Comparison of ENCODE assay signal across 8 cellular contexts in genomic region chr14:19337232-19338059, GRCh38.
DNase-seq lines count a peak whose midpoint lies in the region; ATAC-seq, FAIRE-seq and TF ChIP-seq lines count a peak whose summit lies in the region.
"Not testable (repeated sequence)": the region's sequence is repeated elsewhere in the genome, so short reads cannot be mapped to it uniquely, and the experiment has no call there.

No MANE protein-coding gene starts in this region.

- not testable (repeated sequence) for DNase-seq in OCI-LY7 (ENCODE audit: low spot score); activated CD8-positive, alpha-beta T cell treated with anti-CD3 and anti-CD28 coated beads for 36 hours; Right ventricle myocardium superior; HepG2 (ENCODE audit: low spot score); psoas muscle; aorta

- not testable (repeated sequence) for FAIRE-seq in HepG2 (lab: Jason Lieb, UNC)

- not testable (repeated sequence) for TF ChIP-seq CTCF in OCI-LY7 (conservative IDR thresholded peaks at IDR 0.05; ENCODE audit: low read length); activated CD8-positive, alpha-beta T cell treated with anti-CD3 and anti-CD28 coated beads for 36 hours (IDR thresholded peaks at IDR 0.05); HepG2 (CRISPR knock-in tag; IDR thresholded peaks at IDR 0.05); psoas muscle (IDR thresholded peaks at IDR 0.05)

- TSS peak; percentile 51 for BruUV-seq in OCI-LY7 (replicated peaks; lab: Mats Ljungman, UMichigan)
- not testable (repeated sequence) for BruUV-seq in HepG2 (replicated peaks; lab: Mats Ljungman, UMichigan)

- CTCF ChIA-PET in OCI-LY7 (lab: Charles Lee; ENCODE audit: unreplicated experiment); activated CD8-positive, alpha-beta T cell treated with anti-CD3 and anti-CD28 coated beads for 36 hours (lab: Charles Lee); HepG2 (lab: Yijun Ruan, JAX; ENCODE audit: low intra/inter-chr PET ratio, low total read pairs): not testable (repeated sequence)

- H3K9me2 ChIP-seq in OCI-LY7 (ENCODE audit: insufficient read depth, low read length), result not testable (repeated sequence)

- TF ChIP-seq EP300 in HepG2 (IDR thresholded peaks at IDR 0.05; ENCODE audit: low read depth in 2 of 2, low read length in 2 of 2); HepG2 (CRISPR knock-in tag; IDR thresholded peaks at IDR 0.05; ENCODE audit: borderline replicate concordance): not testable (repeated sequence)

- H3K4me2 ChIP-seq in OCI-LY7 (ENCODE audit: low read length); HepG2 (ENCODE audit: low read depth, low read length): not testable (repeated sequence)

- H2AFZ ChIP-seq in OCI-LY7 (ENCODE audit: low read length); HepG2 (ENCODE audit: low read length): not testable (repeated sequence)

- H4K20me1 ChIP-seq in OCI-LY7 (ENCODE audit: insufficient read depth, low read length); HepG2 (ENCODE audit: insufficient read depth, low read length): not testable (repeated sequence)

- TF ChIP-seq RAD21 in HepG2 (CRISPR knock-in tag; IDR thresholded peaks at IDR 0.05), result not testable (repeated sequence)

- not testable (repeated sequence) for H3K27me3 Mint-ChIP-seq in activated CD8-positive, alpha-beta T cell treated with anti-CD3 and anti-CD28 coated beads for 36 hours

- in situ Hi-C loops in HepG2 (cut with HindIII; ENCODE audit: extremely low pct_ligation_motif_present, low pct_unique_long_range_greater_than_20kb), result not testable (repeated sequence)

- TF ChIP-seq POLR2A in HepG2 (IDR thresholded peaks at IDR 0.05; ENCODE audit: insufficient read depth in 1 of 2, low read depth in 2 of 2, low read length in 2 of 2), result not testable (repeated sequence)

- H3K9me3 ChIP-seq in OCI-LY7 (ENCODE audit: low read length); HepG2 (ENCODE audit: low read length); psoas muscle; aorta (ENCODE audit: control insufficient read depth, low read length): not testable (repeated sequence)

- not testable (repeated sequence) for H3K4me1 ChIP-seq in OCI-LY7 (ENCODE audit: insufficient read depth, low read length, poor library complexity, severe bottlenecking); HepG2 (ENCODE audit: insufficient read depth, low read length); psoas muscle; aorta (ENCODE audit: control insufficient read depth in 1 of 2, insufficient read depth in 2 of 2, low read length in 2 of 2)

- not testable (repeated sequence) for H3K79me2 ChIP-seq in OCI-LY7 (ENCODE audit: insufficient read depth, low read depth, low read length); HepG2 (ENCODE audit: insufficient read depth, low read length)

- H3K36me3 ChIP-seq in OCI-LY7 (ENCODE audit: insufficient read depth, low read length); HepG2 (replicated peaks in 1 of 2; ENCODE audit: control insufficient read depth in 1 of 2, insufficient read depth in 2 of 2, low read length in 2 of 2); psoas muscle (ENCODE audit: insufficient read depth in 1 of 2, low read depth in 1 of 2); aorta (ENCODE audit: control insufficient read depth in 1 of 2, insufficient read depth in 2 of 2, low read length in 1 of 2): not testable (repeated sequence)

- not testable (repeated sequence) for H3K9ac ChIP-seq in HepG2 (ENCODE audit: insufficient read depth, low read depth, low read length)

- H3K36me3 Mint-ChIP-seq in activated CD8-positive, alpha-beta T cell treated with anti-CD3 and anti-CD28 coated beads for 36 hours (ENCODE audit: low read depth), result not testable (repeated sequence)

- H3K9me3 Mint-ChIP-seq in activated CD8-positive, alpha-beta T cell treated with anti-CD3 and anti-CD28 coated beads for 36 hours, result not testable (repeated sequence)

- ATAC-seq in GM18867 (IDR thresholded peaks at IDR 0.05; ENCODE audit: unreplicated experiment) (peak; percentile 79), HG02759 (IDR thresholded peaks at IDR 0.05; ENCODE audit: unreplicated experiment) (peak; percentile 69), Right ventricle myocardium superior (ENCODE audit: poor library complexity) (peak; percentile 82), HepG2 (peak; percentile 99), psoas muscle (peak; percentile 56 to 84 (median 60)), aorta (ENCODE audit: low FRiP score) (peak; percentile 46)
- peak; percentile 45 for ATAC-seq in activated CD8-positive, alpha-beta T cell treated with anti-CD3 and anti-CD28 coated beads for 36 hours

- H3K4me3 Mint-ChIP-seq in activated CD8-positive, alpha-beta T cell treated with anti-CD3 and anti-CD28 coated beads for 36 hours, result not testable (repeated sequence)

- H3K4me3 ChIP-seq in OCI-LY7 (ENCODE audit: low read depth, low read length, poor library complexity, severe bottlenecking); psoas muscle; aorta (ENCODE audit: low read length in 2 of 2): not testable (repeated sequence)
- peak overlapping the region in 2 of 3 experiments; percentile 40 to 47; a peak in 2 of 6 replicates for H3K4me3 ChIP-seq in HepG2 (replicated peaks in 1 of 3; ENCODE audit: insufficient read depth in 1 of 3, low read depth in 2 of 3, low read length in 3 of 3)

- H3K27me3 ChIP-seq in HepG2 (ENCODE audit: control insufficient read depth in 1 of 2, insufficient read depth in 2 of 2, low read length in 2 of 2); psoas muscle (ENCODE audit: insufficient read depth in 3 of 3, low read length in 2 of 3); aorta (ENCODE audit: control insufficient read depth in 1 of 2, insufficient read depth in 2 of 2, low read length in 1 of 2): not testable (repeated sequence)

- WGBS in HepG2 (ENCODE audit: low lambda C conversion rate), result no CpG with 5 or more reads among the region's 49 CpGs
- 59% methylated on average over 2 of the region's 49 CpGs; no CpG with 5 or more reads in 2 of the 3 donors for WGBS in psoas muscle, 3 donors
- 63% methylated on average over 2 of the region's 49 CpGs; no CpG with 5 or more reads in 1 of the 2 donors for WGBS in aorta, 2 donors

- H3K27ac Mint-ChIP-seq in activated CD8-positive, alpha-beta T cell treated with anti-CD3 and anti-CD28 coated beads for 36 hours, result not testable (repeated sequence)

- H3K27ac ChIP-seq in OCI-LY7 (ENCODE audit: low read depth, low read length, poor library complexity, severe bottlenecking); HepG2 (ENCODE audit: extremely low read length, insufficient read depth, low read length); psoas muscle; aorta (ENCODE audit: low read depth in 1 of 2, low read length in 2 of 2): not testable (repeated sequence)

- intact Hi-C loops in OCI-LY7 (cut with micrococcal nuclease; ENCODE audit: unreplicated experiment); activated CD8-positive, alpha-beta T cell treated with anti-CD3 and anti-CD28 coated beads for 36 hours (cut with micrococcal nuclease); Right ventricle myocardium superior (cut with DNase I); HepG2 (cut with micrococcal nuclease; ENCODE audit: unreplicated experiment); psoas muscle (cut with DNase I); aorta (cut with DNase I): not testable (repeated sequence)

- POLR2A ChIA-PET in OCI-LY7 (lab: Charles Lee); activated CD8-positive, alpha-beta T cell treated with anti-CD3 and anti-CD28 coated beads for 36 hours (lab: Charles Lee); HepG2 (lab: Yijun Ruan, JAX): not testable (repeated sequence)

- H3K4me1 Mint-ChIP-seq in activated CD8-positive, alpha-beta T cell treated with anti-CD3 and anti-CD28 coated beads for 36 hours (ENCODE audit: low read depth), result not testable (repeated sequence)

TF ChIP-seq in HepG2, 621 proteins besides CTCF, POLR2A, EP300 and RAD21:
- TF ChIP-seq ZFP91 (CRISPR knock-in tag; IDR thresholded peaks at IDR 0.05; ENCODE audit: borderline replicate concordance), result 0 out of 2 replicates have a peak, but pooled peaks have one; percentile 20

Comparison
In these comparisons a context has a peak if more than half of its experiments do, and no peak if none do; other contexts are left out.
1. ATAC-seq: peak in every context shown above with its lines; median percentile 99 in HepG2; 82 in Right ventricle myocardium superior; 79 in GM18867; 69 in HG02759; 60 in psoas muscle; 46 in aorta; 45 in activated CD8-positive, alpha-beta T cell treated with anti-CD3 and anti-CD28 coated beads for 36 hours.